Comparison of ENCODE assay signal across 2 cellular contexts in the genomic region with DNA sequence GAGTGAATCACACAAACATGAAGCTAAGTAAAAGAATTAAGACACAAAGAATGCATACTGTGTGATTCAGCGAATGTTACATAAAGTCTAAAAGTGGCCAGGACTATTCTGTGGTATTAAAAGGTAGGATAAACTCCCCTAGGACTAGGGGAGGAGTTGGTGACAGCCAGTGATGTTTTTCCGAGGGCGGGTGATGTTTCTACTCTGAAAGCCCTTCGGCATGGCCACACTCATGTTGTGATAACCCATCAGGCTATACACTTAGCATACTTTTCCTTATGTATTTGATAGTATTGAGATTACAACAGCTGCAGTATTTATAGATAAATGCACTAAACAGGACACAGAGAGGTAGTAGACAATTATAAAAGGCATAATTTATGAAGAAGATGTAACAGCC.
TF ChIP-seq lines count a peak whose summit lies in the region.

No MANE protein-coding gene starts in this region.

TF ChIP-seq in liver, 16 proteins besides CTCF, POLR2A, EP300 and RAD21:
- no peak for TF ChIP-seq HNF4G (IDR thresholded peaks at IDR 0.05)
- TF ChIP-seq FOXA2 (IDR thresholded peaks at IDR 0.05) = no peak
- no peak for TF ChIP-seq HNF4A (conservative IDR thresholded peaks at IDR 0.05)
- TF ChIP-seq NR2F2 (IDR thresholded peaks at IDR 0.05) = no peak
- TF ChIP-seq FOXA1 (IDR thresholded peaks at IDR 0.05) = no peak
- TF ChIP-seq, protein P1, sequence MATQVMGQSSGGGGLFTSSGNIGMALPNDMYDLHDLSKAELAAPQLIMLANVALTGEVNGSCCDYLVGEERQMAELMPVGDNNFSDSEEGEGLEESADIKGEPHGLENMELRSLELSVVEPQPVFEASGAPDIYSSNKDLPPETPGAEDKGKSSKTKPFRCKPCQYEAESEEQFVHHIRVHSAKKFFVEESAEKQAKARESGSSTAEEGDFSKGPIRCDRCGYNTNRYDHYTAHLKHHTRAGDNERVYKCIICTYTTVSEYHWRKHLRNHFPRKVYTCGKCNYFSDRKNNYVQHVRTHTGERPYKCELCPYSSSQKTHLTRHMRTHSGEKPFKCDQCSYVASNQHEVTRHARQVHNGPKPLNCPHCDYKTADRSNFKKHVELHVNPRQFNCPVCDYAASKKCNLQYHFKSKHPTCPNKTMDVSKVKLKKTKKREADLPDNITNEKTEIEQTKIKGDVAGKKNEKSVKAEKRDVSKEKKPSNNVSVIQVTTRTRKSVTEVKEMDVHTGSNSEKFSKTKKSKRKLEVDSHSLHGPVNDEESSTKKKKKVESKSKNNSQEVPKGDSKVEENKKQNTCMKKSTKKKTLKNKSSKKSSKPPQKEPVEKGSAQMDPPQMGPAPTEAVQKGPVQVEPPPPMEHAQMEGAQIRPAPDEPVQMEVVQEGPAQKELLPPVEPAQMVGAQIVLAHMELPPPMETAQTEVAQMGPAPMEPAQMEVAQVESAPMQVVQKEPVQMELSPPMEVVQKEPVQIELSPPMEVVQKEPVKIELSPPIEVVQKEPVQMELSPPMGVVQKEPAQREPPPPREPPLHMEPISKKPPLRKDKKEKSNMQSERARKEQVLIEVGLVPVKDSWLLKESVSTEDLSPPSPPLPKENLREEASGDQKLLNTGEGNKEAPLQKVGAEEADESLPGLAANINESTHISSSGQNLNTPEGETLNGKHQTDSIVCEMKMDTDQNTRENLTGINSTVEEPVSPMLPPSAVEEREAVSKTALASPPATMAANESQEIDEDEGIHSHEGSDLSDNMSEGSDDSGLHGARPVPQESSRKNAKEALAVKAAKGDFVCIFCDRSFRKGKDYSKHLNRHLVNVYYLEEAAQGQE (IDR thresholded peaks at IDR 0.05) = no peak
- no peak for TF ChIP-seq GABPA (IDR thresholded peaks at IDR 0.05 in 1 of 2, conservative IDR thresholded peaks at IDR 0.05 in 1 of 2)
- no peak for TF ChIP-seq SP1 (IDR thresholded peaks at IDR 0.05)
- TF ChIP-seq JUND (IDR thresholded peaks at IDR 0.05) = no peak
- TF ChIP-seq EGR1 (IDR thresholded peaks at IDR 0.05; ENCODE audit: low read depth in 2 of 2) = no peak
- TF ChIP-seq, protein P2, sequence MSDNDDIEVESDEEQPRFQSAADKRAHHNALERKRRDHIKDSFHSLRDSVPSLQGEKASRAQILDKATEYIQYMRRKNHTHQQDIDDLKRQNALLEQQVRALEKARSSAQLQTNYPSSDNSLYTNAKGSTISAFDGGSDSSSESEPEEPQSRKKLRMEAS (IDR thresholded peaks at IDR 0.05) = no peak
- TF ChIP-seq, protein P3, sequence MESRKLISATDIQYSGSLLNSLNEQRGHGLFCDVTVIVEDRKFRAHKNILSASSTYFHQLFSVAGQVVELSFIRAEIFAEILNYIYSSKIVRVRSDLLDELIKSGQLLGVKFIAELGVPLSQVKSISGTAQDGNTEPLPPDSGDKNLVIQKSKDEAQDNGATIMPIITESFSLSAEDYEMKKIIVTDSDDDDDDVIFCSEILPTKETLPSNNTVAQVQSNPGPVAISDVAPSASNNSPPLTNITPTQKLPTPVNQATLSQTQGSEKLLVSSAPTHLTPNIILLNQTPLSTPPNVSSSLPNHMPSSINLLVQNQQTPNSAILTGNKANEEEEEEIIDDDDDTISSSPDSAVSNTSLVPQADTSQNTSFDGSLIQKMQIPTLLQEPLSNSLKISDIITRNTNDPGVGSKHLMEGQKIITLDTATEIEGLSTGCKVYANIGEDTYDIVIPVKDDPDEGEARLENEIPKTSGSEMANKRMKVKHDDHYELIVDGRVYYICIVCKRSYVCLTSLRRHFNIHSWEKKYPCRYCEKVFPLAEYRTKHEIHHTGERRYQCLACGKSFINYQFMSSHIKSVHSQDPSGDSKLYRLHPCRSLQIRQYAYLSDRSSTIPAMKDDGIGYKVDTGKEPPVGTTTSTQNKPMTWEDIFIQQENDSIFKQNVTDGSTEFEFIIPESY (IDR thresholded peaks at IDR 0.05) = no peak
- TF ChIP-seq RXRA (IDR thresholded peaks at IDR 0.05) = no peak
- no peak for TF ChIP-seq TAF1 (conservative IDR thresholded peaks at IDR 0.05)
- TF ChIP-seq YY1 (IDR thresholded peaks at IDR 0.05) = no peak
- TF ChIP-seq, protein P4, sequence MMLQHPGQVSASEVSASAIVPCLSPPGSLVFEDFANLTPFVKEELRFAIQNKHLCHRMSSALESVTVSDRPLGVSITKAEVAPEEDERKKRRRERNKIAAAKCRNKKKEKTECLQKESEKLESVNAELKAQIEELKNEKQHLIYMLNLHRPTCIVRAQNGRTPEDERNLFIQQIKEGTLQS (IDR thresholded peaks at IDR 0.05) = no peak

TF ChIP-seq in HepG2, 621 proteins besides CTCF, POLR2A, EP300 and RAD21:
- TF ChIP-seq, protein P5, sequence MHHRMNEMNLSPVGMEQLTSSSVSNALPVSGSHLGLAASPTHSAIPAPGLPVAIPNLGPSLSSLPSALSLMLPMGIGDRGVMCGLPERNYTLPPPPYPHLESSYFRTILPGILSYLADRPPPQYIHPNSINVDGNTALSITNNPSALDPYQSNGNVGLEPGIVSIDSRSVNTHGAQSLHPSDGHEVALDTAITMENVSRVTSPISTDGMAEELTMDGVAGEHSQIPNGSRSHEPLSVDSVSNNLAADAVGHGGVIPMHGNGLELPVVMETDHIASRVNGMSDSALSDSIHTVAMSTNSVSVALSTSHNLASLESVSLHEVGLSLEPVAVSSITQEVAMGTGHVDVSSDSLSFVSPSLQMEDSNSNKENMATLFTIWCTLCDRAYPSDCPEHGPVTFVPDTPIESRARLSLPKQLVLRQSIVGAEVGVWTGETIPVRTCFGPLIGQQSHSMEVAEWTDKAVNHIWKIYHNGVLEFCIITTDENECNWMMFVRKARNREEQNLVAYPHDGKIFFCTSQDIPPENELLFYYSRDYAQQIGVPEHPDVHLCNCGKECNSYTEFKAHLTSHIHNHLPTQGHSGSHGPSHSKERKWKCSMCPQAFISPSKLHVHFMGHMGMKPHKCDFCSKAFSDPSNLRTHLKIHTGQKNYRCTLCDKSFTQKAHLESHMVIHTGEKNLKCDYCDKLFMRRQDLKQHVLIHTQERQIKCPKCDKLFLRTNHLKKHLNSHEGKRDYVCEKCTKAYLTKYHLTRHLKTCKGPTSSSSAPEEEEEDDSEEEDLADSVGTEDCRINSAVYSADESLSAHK (CRISPR knock-in tag; IDR thresholded peaks at IDR 0.05; ENCODE audit: borderline replicate concordance) = no peak
- TF ChIP-seq STAT5B (CRISPR knock-in tag; IDR thresholded peaks at IDR 0.05) (no peak), ZSCAN9 (CRISPR knock-in tag; IDR thresholded peaks at IDR 0.05; ENCODE audit: borderline replicate concordance) (no peak), SPEN (CRISPR knock-in tag; IDR thresholded peaks at IDR 0.05; ENCODE audit: low read depth) (no peak), REL (CRISPR knock-in tag; conservative IDR thresholded peaks at IDR 0.05) (no peak), NONO (IDR thresholded peaks at IDR 0.05) (no peak), NONO (CRISPR knock-in tag; conservative IDR thresholded peaks at IDR 0.05) (no peak), CEBPB (IDR thresholded peaks at IDR 0.05; ENCODE audit: borderline replicate concordance, low read depth, low read length) (no peak), MAFF (IDR thresholded peaks at IDR 0.05; ENCODE audit: low read depth, low read length) (no peak), ZNF75D (CRISPR knock-in tag; IDR thresholded peaks at IDR 0.05; ENCODE audit: borderline replicate concordance) (no peak), TP53 (CRISPR knock-in tag; conservative IDR thresholded peaks at IDR 0.05) (no peak), XRCC5 (optimal IDR thresholded peaks at IDR 0.05; ENCODE audit: low read length) (no peak), ONECUT2 (CRISPR knock-in tag; IDR thresholded peaks at IDR 0.05) (no peak), ZNF230 (CRISPR knock-in tag; IDR thresholded peaks at IDR 0.05) (no peak)
- TF ChIP-seq, protein P6, sequence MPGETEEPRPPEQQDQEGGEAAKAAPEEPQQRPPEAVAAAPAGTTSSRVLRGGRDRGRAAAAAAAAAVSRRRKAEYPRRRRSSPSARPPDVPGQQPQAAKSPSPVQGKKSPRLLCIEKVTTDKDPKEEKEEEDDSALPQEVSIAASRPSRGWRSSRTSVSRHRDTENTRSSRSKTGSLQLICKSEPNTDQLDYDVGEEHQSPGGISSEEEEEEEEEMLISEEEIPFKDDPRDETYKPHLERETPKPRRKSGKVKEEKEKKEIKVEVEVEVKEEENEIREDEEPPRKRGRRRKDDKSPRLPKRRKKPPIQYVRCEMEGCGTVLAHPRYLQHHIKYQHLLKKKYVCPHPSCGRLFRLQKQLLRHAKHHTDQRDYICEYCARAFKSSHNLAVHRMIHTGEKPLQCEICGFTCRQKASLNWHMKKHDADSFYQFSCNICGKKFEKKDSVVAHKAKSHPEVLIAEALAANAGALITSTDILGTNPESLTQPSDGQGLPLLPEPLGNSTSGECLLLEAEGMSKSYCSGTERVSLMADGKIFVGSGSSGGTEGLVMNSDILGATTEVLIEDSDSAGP (CRISPR knock-in tag; IDR thresholded peaks at IDR 0.05; ENCODE audit: borderline replicate concordance) = no peak
- TF ChIP-seq, protein P7, sequence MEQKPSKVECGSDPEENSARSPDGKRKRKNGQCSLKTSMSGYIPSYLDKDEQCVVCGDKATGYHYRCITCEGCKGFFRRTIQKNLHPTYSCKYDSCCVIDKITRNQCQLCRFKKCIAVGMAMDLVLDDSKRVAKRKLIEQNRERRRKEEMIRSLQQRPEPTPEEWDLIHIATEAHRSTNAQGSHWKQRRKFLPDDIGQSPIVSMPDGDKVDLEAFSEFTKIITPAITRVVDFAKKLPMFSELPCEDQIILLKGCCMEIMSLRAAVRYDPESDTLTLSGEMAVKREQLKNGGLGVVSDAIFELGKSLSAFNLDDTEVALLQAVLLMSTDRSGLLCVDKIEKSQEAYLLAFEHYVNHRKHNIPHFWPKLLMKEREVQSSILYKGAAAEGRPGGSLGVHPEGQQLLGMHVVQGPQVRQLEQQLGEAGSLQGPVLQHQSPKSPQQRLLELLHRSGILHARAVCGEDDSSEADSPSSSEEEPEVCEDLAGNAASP (CRISPR knock-in tag; IDR thresholded peaks at IDR 0.05; ENCODE audit: borderline replicate concordance) = no peak
- TF ChIP-seq, protein P8, sequence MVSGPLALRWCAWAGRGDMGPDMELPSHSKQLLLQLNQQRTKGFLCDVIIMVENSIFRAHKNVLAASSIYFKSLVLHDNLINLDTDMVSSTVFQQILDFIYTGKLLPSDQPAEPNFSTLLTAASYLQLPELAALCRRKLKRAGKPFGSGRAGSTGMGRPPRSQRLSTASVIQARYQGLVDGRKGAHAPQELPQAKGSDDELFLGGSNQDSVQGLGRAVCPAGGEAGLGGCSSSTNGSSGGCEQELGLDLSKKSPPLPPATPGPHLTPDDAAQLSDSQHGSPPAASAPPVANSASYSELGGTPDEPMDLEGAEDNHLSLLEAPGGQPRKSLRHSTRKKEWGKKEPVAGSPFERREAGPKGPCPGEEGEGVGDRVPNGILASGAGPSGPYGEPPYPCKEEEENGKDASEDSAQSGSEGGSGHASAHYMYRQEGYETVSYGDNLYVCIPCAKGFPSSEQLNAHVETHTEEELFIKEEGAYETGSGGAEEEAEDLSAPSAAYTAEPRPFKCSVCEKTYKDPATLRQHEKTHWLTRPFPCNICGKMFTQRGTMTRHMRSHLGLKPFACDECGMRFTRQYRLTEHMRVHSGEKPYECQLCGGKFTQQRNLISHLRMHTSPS (CRISPR knock-in tag; IDR thresholded peaks at IDR 0.05; ENCODE audit: low read depth) = no peak
